In the genomic region with DNA sequence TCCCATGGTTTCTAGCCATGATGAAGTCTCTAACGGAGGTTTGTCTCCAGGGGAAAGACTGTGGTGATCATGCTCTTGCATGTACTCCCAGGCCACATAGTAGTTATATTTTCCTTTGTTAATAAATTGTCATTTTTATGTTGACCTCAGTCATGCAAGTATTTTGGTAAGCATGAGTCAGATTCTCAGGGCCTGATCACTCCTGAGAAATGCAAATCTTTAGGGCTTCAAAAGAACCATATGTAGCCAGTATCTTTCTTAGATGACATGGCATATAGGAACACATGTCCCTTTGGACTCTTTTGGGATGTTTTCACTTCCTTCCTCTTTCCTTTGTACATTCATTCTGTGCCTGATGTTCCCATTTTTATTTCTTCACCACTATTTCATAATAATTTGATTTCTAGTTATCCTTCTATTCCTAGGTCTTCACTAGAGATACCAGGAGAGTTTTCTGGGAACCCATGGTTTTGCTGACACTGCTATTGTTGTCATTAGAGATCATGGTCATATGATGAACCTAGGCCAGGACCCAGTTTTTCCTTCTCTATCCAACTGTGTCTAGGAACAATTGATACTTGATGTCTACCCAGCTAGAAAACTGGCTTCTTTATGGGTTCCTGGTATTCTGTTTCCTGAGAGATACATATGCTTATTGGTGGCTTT, we compare ENCODE assay signal across 11 cellular contexts.
DNase-seq lines count a peak whose midpoint lies in the region; ATAC-seq and TF ChIP-seq lines count a peak whose summit lies in the region.
"Had no signal": no experiment of that assay in that cellular context is flagged by ENCODE, and none has a peak within 500 bp of the region (broad histone marks: within the 10 kb centered on the region; RNA-seq: fewer than 3 reads in every experiment).

No MANE protein-coding gene starts in this region.

- H3K4me3 ChIP-seq in right lobe of liver = no peak overlapping the region
- H3K4me3 ChIP-seq: skin epidermis, upper lobe of right lung had no signal

- no peak for TF ChIP-seq CTCF in right lobe of liver (IDR thresholded peaks at IDR 0.05)

- H3K36me3 ChIP-seq in right lobe of liver = no peaks in the 10 kb centered on the region
- H3K36me3 ChIP-seq: upper lobe of right lung had no signal

- ATAC-seq in GM18873 (IDR thresholded peaks at IDR 0.05; ENCODE audit: low FRiP score, unreplicated experiment) = peak; percentile 90
- peak; percentile 90 for ATAC-seq in HG02678 (IDR thresholded peaks at IDR 0.05; ENCODE audit: unreplicated experiment)
- ATAC-seq in sciatic nerve = peak; percentile 66
- no peak for ATAC-seq in right lobe of liver
- ATAC-seq: upper lobe of right lung had no signal

- H3K9me3 ChIP-seq in right lobe of liver = no peaks in the 10 kb centered on the region
- H3K9me3 ChIP-seq: upper lobe of right lung had no signal

- no peak for TF ChIP-seq POLR2A in right lobe of liver (IDR thresholded peaks at IDR 0.05)

- no peak overlapping the region for H3K27ac ChIP-seq in right lobe of liver
- H3K27ac ChIP-seq: upper lobe of right lung had no signal

- DNase-seq in NCI-H226 (peak; percentile 13), sciatic nerve (ENCODE audit: low spot score) (no peak), DMS 273 (lab: John Stamatoyannopoulos, UW; ENCODE audit: unreplicated experiment) (no peak), COR-L47 (lab: John Stamatoyannopoulos, UW) (no peak), NAMALWA (ENCODE audit: low spot score) (no peak), right lobe of liver (no peak)
- DNase-seq: NCI-H446, upper lobe of right lung had no signal

- intact Hi-C loops in sciatic nerve (cut with DNase I) = no loop called here
- intact Hi-C loops in right lobe of liver (cut with DNase I) = no loop called here

- no peaks in the 10 kb centered on the region for H3K4me1 ChIP-seq in right lobe of liver
- H3K4me1 ChIP-seq: upper lobe of right lung had no signal

- H3K27me3 ChIP-seq in right lobe of liver = no peaks in the 10 kb centered on the region
- H3K27me3 ChIP-seq: upper lobe of right lung had no signal

- WGBS in right lobe of liver (ENCODE audit: insufficient coverage, low coverage, low lambda C conversion rate, missing lambda C conversion rate) = 33% methylated on average over 1 of the region's 1 CpG

Comparison
In these comparisons a context has a peak if more than half of its experiments do, and no peak if none do; other contexts are left out.
1. ATAC-seq: peak in GM18873 (single experiment), HG02678 (single experiment) and sciatic nerve (single experiment); none in right lobe of liver (0 of 4).